In the genomic region with DNA sequence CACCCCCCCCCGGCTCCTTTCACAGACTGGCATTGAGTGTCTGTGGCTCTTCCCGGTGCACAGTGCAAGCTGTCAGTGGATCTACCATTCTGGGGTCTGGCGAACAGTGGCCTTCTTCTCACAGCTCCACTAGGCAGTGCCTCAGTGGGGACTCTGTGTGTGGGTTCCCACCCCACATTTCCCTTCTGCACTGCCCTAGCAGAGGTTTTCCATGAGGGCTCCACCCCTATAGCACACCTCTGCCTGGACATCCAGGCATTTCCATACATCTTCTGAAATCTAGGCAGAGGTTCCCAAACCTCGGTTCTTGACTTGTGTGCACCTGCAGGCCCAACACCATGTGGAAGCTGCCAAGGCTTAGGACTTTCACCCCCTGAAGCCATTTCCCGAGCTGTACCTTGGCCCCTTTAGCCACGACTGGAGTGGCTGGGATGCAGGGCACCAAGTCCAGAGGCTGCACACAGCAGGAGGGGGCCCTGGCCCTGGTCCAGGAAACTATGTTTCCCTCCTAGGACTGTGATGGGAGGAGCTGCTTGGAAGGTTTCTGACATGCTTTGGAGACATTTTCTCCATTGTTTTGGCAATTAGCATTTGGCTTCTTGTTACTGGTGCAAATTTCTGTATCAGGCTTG, we compare ENCODE assay signal across 21 cellular contexts.
"Had no signal": no experiment of that assay in that cellular context is flagged by ENCODE, and none has a peak within 500 bp of the region (broad histone marks: within the 10 kb centered on the region; RNA-seq: fewer than 3 reads in every experiment).

No MANE protein-coding gene starts in this region.

- FAIRE-seq: endothelial cell of umbilical vein, keratinocyte had no signal

- DNase-seq: cerebellar nuclear complex; colonic mucosa; dermis blood vessel endothelial cell; foreskin melanocyte; heart left ventricle; left ventricle myocardium inferior; mesendoderm; naive thymus-derived CD4-positive, alpha-beta T cell; nephron progenitor cell; psoas muscle; retina; stimulated activated CD4-positive, alpha-beta T cell treated with anti-CD3 and anti-CD28 coated beads, Interleukin-2, amount 100 ng/mL, for 24 hours; stimulated activated CD4-positive, alpha-beta T cell treated with anti-CD3 and anti-CD28 coated beads, Interleukin-4, amount 100 ng/mL, for 4 hours; stimulated activated naive B cell treated with anti-CD40 and anti-IgM and Interleukin-4, amounts not matched to agents 10 μg/mL and 1 μg/mL and 100 μg/mL, for 72 hours; stimulated activated naive CD8-positive, alpha-beta T cell treated with anti-CD3 and anti-CD28 coated beads, Interleukin-15, amount 100 ng/mL, for 72 hours; substantia nigra; transverse colon had no signal

- H3K27me3 Mint-ChIP-seq: naive thymus-derived CD4-positive, alpha-beta T cell; stimulated activated naive B cell treated with anti-CD40 and anti-IgM and Interleukin-4, amounts not matched to agents 10 μg/mL and 1 μg/mL and 100 μg/mL, for 72 hours; stimulated activated naive CD8-positive, alpha-beta T cell treated with anti-CD3 and anti-CD28 coated beads, Interleukin-15, amount 100 ng/mL, for 72 hours had no signal

- H3K4me3 ChIP-seq: colonic mucosa, heart left ventricle, left ventricle myocardium inferior, psoas muscle, thoracic aorta, transverse colon had no signal

- H3K9me3 ChIP-seq: colonic mucosa, heart left ventricle, left ventricle myocardium inferior, psoas muscle, thoracic aorta, transverse colon had no signal

- H3K27ac Mint-ChIP-seq: nephron progenitor cell; stimulated activated naive B cell treated with anti-CD40 and anti-IgM and Interleukin-4, amounts not matched to agents 10 μg/mL and 1 μg/mL and 100 μg/mL, for 72 hours; stimulated activated naive CD8-positive, alpha-beta T cell treated with anti-CD3 and anti-CD28 coated beads, Interleukin-15, amount 100 ng/mL, for 72 hours had no signal

- H3K4me3 Mint-ChIP-seq: naive thymus-derived CD4-positive, alpha-beta T cell; nephron progenitor cell; stimulated activated naive B cell treated with anti-CD40 and anti-IgM and Interleukin-4, amounts not matched to agents 10 μg/mL and 1 μg/mL and 100 μg/mL, for 72 hours; stimulated activated naive CD8-positive, alpha-beta T cell treated with anti-CD3 and anti-CD28 coated beads, Interleukin-15, amount 100 ng/mL, for 72 hours had no signal

- ATAC-seq: naive thymus-derived CD4-positive, alpha-beta T cell; sciatic nerve; stimulated activated naive B cell treated with anti-CD40 and anti-IgM and Interleukin-4, amounts not matched to agents 10 μg/mL and 1 μg/mL and 100 μg/mL, for 72 hours; stimulated activated naive CD8-positive, alpha-beta T cell treated with anti-CD3 and anti-CD28 coated beads, Interleukin-15, amount 100 ng/mL, for 72 hours had no signal

- H3K4me1 Mint-ChIP-seq: nephron progenitor cell had no signal

- H3K4me1 ChIP-seq: colonic mucosa had no signal

- H3K9me3 Mint-ChIP-seq: stimulated activated naive CD8-positive, alpha-beta T cell treated with anti-CD3 and anti-CD28 coated beads, Interleukin-15, amount 100 ng/mL, for 72 hours had no signal

- H3K27me3 ChIP-seq: colonic mucosa, heart left ventricle, transverse colon had no signal

- H3K27ac ChIP-seq: colonic mucosa, heart left ventricle, left ventricle myocardium inferior, psoas muscle, thoracic aorta, transverse colon had no signal
